23 cellular contexts compared by ENCODE assay signal in the genomic region with DNA sequence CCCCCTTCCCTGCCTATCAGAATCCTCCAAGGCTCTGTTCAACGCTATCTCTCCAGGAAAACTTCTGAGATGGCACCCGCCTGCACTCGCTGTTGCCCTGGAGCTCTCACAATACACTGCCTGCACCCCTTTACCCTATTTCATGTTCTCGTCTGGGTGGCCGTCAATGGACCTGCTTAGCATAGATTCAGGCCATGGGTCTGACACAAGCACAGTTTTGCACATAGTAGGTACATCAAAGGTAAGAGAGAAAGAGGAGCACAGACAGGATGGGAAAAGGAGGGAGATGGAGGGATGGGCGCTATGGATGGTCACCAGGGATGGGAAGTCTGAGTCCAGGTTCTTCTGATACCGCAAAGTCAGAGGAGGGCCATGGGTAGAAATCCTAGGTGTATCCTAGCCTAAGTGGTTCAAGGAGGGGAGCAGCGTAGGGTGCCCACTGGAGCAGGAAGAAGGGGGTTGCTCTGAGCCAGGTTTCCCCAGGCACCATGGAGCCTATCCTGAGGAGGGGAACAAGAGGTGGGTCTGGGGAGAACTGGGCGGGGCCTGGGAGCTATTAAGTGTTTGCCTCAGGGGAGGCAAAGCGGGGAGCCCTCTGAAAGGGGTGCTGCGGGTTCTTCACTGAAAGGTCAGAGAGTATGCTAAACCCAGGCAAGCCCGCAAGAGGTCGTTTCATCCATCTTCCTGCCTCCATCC.
"Had no signal": no experiment of that assay in that cellular context is flagged by ENCODE, and none has a peak within 500 bp of the region (broad histone marks: within the 10 kb centered on the region; RNA-seq: fewer than 3 reads in every experiment).

No MANE protein-coding gene starts in this region.

- H3K36me3 ChIP-seq: adrenal gland, suprapubic skin had no signal

- H3K9me3 Mint-ChIP-seq: activated CD4-positive, alpha-beta T cell treated with anti-CD3 and anti-CD28 coated beads, Interleukin-2, amount 10 ng/mL, durations not matched to agents 24 days and 14 days; activated CD8-positive, alpha-beta T cell treated with anti-CD3 and anti-CD28 coated beads for 36 hours; nephron progenitor cell; stimulated activated naive CD8-positive, alpha-beta T cell treated with anti-CD3 and anti-CD28 coated beads, Interleukin-15, amount 100 ng/mL, for 72 hours had no signal

- H3K9me3 ChIP-seq: adrenal gland, psoas muscle, suprapubic skin had no signal

- H3K4me3 ChIP-seq: adrenal gland, lung, psoas muscle, suprapubic skin had no signal

- H3K27ac Mint-ChIP-seq: activated CD4-positive, alpha-beta T cell treated with anti-CD3 and anti-CD28 coated beads, Interleukin-2, amount 10 ng/mL, durations not matched to agents 24 days and 14 days; activated CD8-positive, alpha-beta T cell treated with anti-CD3 and anti-CD28 coated beads for 36 hours; nephron progenitor cell; stimulated activated naive CD8-positive, alpha-beta T cell treated with anti-CD3 and anti-CD28 coated beads, Interleukin-15, amount 100 ng/mL, for 72 hours had no signal

- H3K27me3 ChIP-seq: adrenal gland, suprapubic skin had no signal

- H3K27me3 Mint-ChIP-seq: activated CD4-positive, alpha-beta T cell treated with anti-CD3 and anti-CD28 coated beads, Interleukin-2, amount 10 ng/mL, durations not matched to agents 24 days and 14 days; activated CD8-positive, alpha-beta T cell treated with anti-CD3 and anti-CD28 coated beads for 36 hours; stimulated activated naive CD8-positive, alpha-beta T cell treated with anti-CD3 and anti-CD28 coated beads, Interleukin-15, amount 100 ng/mL, for 72 hours had no signal

- ATAC-seq: activated CD8-positive, alpha-beta T cell treated with anti-CD3 and anti-CD28 coated beads for 36 hours; left lobe of liver; psoas muscle; right cardiac atrium; stimulated activated naive CD8-positive, alpha-beta T cell treated with anti-CD3 and anti-CD28 coated beads, Interleukin-15, amount 100 ng/mL, for 72 hours had no signal

- H3K27ac ChIP-seq: adrenal gland, epithelial cell of prostate, psoas muscle, suprapubic skin had no signal

- H3K4me3 Mint-ChIP-seq: activated CD4-positive, alpha-beta T cell treated with anti-CD3 and anti-CD28 coated beads, Interleukin-2, amount 10 ng/mL, durations not matched to agents 24 days and 14 days; activated CD8-positive, alpha-beta T cell treated with anti-CD3 and anti-CD28 coated beads for 36 hours; nephron progenitor cell; stimulated activated naive CD8-positive, alpha-beta T cell treated with anti-CD3 and anti-CD28 coated beads, Interleukin-15, amount 100 ng/mL, for 72 hours had no signal

- DNase-seq: activated CD4-positive, alpha-beta T cell treated with anti-CD3 and anti-CD28 coated beads, Interleukin-2, amount 10 ng/mL, durations not matched to agents 24 days and 14 days; activated CD4-positive, CD25-positive, alpha-beta regulatory T cell; activated CD8-positive, alpha-beta T cell treated with anti-CD3 and anti-CD28 coated beads for 36 hours; activated naive CD4-positive, alpha-beta T cell treated with anti-CD3 and anti-CD28 coated beads, Interleukin-2, amount 50 U/mL, for 16 hours; activated T-cell treated with anti-CD3 and anti-CD28 coated beads, Interleukin-2, amount 50 U/mL, for 1 hour; dermis blood vessel endothelial cell; foreskin fibroblast; hippocampal formation; midbrain; nephron progenitor cell; psoas muscle; right cardiac atrium; small intestine; stimulated activated CD4-positive, alpha-beta T cell treated with anti-CD3 and anti-CD28 coated beads, Interleukin-4, amount 100 ng/mL, for 1 hour; stimulated activated naive CD8-positive, alpha-beta T cell treated with anti-CD3 and anti-CD28 coated beads, Interleukin-15, amount 100 ng/mL, for 72 hours; T-helper 1 cell; T-helper 9 cell; trophoblast cell had no signal
